Comparison of ENCODE assay signal across 15 cellular contexts in the genomic region with DNA sequence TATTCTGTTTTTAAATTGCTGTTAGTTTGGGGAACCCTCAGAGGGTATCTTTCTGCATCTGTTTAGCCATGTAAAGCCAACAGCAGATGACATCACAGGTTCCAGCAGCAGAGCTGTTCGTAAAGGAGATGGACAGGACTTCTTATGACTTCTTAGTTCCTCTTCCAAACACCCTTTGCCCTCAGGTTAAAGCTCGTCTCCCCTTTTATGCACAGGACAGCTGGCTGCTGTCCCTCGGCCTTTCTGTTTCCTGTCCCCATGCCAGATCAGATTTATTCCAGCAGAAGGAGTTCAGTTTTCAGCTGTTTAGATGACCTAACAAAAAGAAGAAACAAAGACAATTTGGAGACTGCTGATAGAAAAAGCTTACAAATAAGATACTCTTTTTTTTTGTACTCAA.
"Had no signal": no experiment of that assay in that cellular context is flagged by ENCODE, and none has a peak within 500 bp of the region (broad histone marks: within the 10 kb centered on the region; RNA-seq: fewer than 3 reads in every experiment).

No MANE protein-coding gene starts in this region.

- H3K4me1 ChIP-seq: SJSA1 had no signal

- H3K9me3 Mint-ChIP-seq: mesothelial cell of epicardium had no signal

- H3K9me3 ChIP-seq: esophagus squamous epithelium, lower lobe of right lung, ovary, SJSA1 had no signal

- H3K27ac Mint-ChIP-seq: mesothelial cell of epicardium had no signal

- H3K27me3 ChIP-seq: esophagus squamous epithelium, ovary, SJSA1 had no signal

- H3K4me3 Mint-ChIP-seq: mesothelial cell of epicardium had no signal

- H3K4me3 ChIP-seq: esophagus squamous epithelium, lower lobe of right lung, ovary, SJSA1, smooth muscle cell had no signal

- H3K27ac ChIP-seq: esophagus squamous epithelium, lower lobe of right lung, ovary, SJSA1, VCaP had no signal

- H3K36me3 ChIP-seq: ovary had no signal

- DNase-seq: activated CD4-positive, alpha-beta T cell treated with anti-CD3 and anti-CD28 coated beads for 1 hour; activated CD4-positive, alpha-beta T cell treated with anti-CD3 and anti-CD28 coated beads, Interleukin-2, amount 50 U/mL, for 48 hours; activated naive CD4-positive, alpha-beta T cell treated with anti-CD3 and anti-CD28 coated beads, Interleukin-2, amount 50 U/mL, for 16 hours; esophagus squamous epithelium; lower lobe of right lung; ovary; stimulated activated CD4-positive, alpha-beta T cell treated with anti-CD3 and anti-CD28 coated beads, Interleukin-4, amount 100 ng/mL, for 4 hours; stimulated activated CD8-positive, alpha-beta memory T cell treated with anti-CD3 and anti-CD28 coated beads, Interleukin-4, amount 100 ng/mL, for 48 hours; stimulated activated naive CD4-positive, alpha-beta T cell treated with Interleukin-2 at 50 U/mL for 16 hours; substantia nigra; trophoblast cell had no signal
